14 cellular contexts compared by ENCODE assay signal in genomic region chr1:2108877-2109580, GRCh38. TPM values are rescaled to one million over a fixed set of nuclear protein-coding genes. Genes with fewer than 3 reads are reported as not detected.
DNase-seq lines count a peak whose midpoint lies in the region; ATAC-seq and TF ChIP-seq lines count a peak whose summit lies in the region.
"Had no signal": no experiment of that assay in that cellular context is flagged by ENCODE, and none has a peak within 500 bp of the region (broad histone marks: within the 10 kb centered on the region; RNA-seq: fewer than 3 reads in every experiment).

No MANE protein-coding gene starts in this region.

- H3K36me3 ChIP-seq in DOHH2 (ENCODE audit: control insufficient read depth, low read length) (no peaks in the 10 kb centered on the region), brain microvascular endothelial cell (replicated peaks) (no peaks in the 10 kb centered on the region)

- no peak overlapping the region for H3K4me2 ChIP-seq in DOHH2 (ENCODE audit: low read length)

- H3K36me3 Mint-ChIP-seq in glutamatergic neuron (ENCODE audit: unreplicated experiment), result no peaks in the 10 kb centered on the region
- H3K36me3 Mint-ChIP-seq in stimulated activated memory B cell treated with anti-CD40 and anti-IgM and Interleukin-4, amounts not matched to agents 10 μg/mL and 1 μg/mL and 100 μg/mL, for 72 hours, result peaks cover 8% of the 10 kb centered on the region

- H3K27ac ChIP-seq in DOHH2 (ENCODE audit: low read depth, low read length), result no peak overlapping the region
- no peak overlapping the region for H3K27ac ChIP-seq in VCaP
- no peak overlapping the region for H3K27ac ChIP-seq in brain microvascular endothelial cell

- H3K4me3 Mint-ChIP-seq in glutamatergic neuron (ENCODE audit: unreplicated experiment), result no peak overlapping the region
- H3K4me3 Mint-ChIP-seq in stimulated activated memory B cell treated with anti-CD40 and anti-IgM and Interleukin-4, amounts not matched to agents 10 μg/mL and 1 μg/mL and 100 μg/mL, for 72 hours, result no peak overlapping the region
- H3K4me3 Mint-ChIP-seq: CD8-positive, alpha-beta T cell had no signal

- no peaks in the 10 kb centered on the region for H3K9me2 ChIP-seq in DOHH2 (replicated peaks; ENCODE audit: control insufficient read depth, low read length)

- H3K27me3 ChIP-seq in DOHH2 (ENCODE audit: control insufficient read depth, low read length) (peaks cover 3% of the 10 kb centered on the region; the same call in 1 of the 2 replicates), brain microvascular endothelial cell (replicated peaks) (no peaks in the 10 kb centered on the region)

- DNase-seq in glutamatergic neuron (no peak), brain microvascular endothelial cell (no peak)
- DNase-seq: AML-193; CD8-positive, alpha-beta T cell; HCEC 1CT; KG1; NCI-H1436 treated with DMSO at 0.1 percent for 48 hours; NCI-H2081; SHP77 treated with DMSO at 0.1 percent for 48 hours had no signal

- peak overlapping the region; percentile 80 for H3K27ac Mint-ChIP-seq in glutamatergic neuron (ENCODE audit: unreplicated experiment)
- peak overlapping the region; percentile 32 for H3K27ac Mint-ChIP-seq in stimulated activated memory B cell treated with anti-CD40 and anti-IgM and Interleukin-4, amounts not matched to agents 10 μg/mL and 1 μg/mL and 100 μg/mL, for 72 hours
- H3K27ac Mint-ChIP-seq: CD8-positive, alpha-beta T cell had no signal

- H3K9me3 ChIP-seq in DOHH2 (ENCODE audit: control insufficient read depth, insufficient read depth, low read length), result no peaks in the 10 kb centered on the region

- in situ Hi-C loops in brain microvascular endothelial cell (cut with HindIII; ENCODE audit: low pct_ligation_motif_present, low sequenced_read_pairs), result no loop called here

- H3K9me3 Mint-ChIP-seq in glutamatergic neuron (ENCODE audit: unreplicated experiment), result peaks cover 6% of the 10 kb centered on the region
- H3K9me3 Mint-ChIP-seq in stimulated activated memory B cell treated with anti-CD40 and anti-IgM and Interleukin-4, amounts not matched to agents 10 μg/mL and 1 μg/mL and 100 μg/mL, for 72 hours, result no peaks in the 10 kb centered on the region
- H3K9me3 Mint-ChIP-seq: CD8-positive, alpha-beta T cell had no signal

- H3K79me2 ChIP-seq in DOHH2 (ENCODE audit: control insufficient read depth, low read length), result no peaks in the 10 kb centered on the region

- H3K27me3 Mint-ChIP-seq in glutamatergic neuron (ENCODE audit: unreplicated experiment), result peaks cover 10% of the 10 kb centered on the region
- no peaks in the 10 kb centered on the region for H3K27me3 Mint-ChIP-seq in stimulated activated memory B cell treated with anti-CD40 and anti-IgM and Interleukin-4, amounts not matched to agents 10 μg/mL and 1 μg/mL and 100 μg/mL, for 72 hours

- no peak overlapping the region for H3K4me3 ChIP-seq in DOHH2 (ENCODE audit: low read length)
- H3K4me3 ChIP-seq in brain microvascular endothelial cell (ENCODE audit: low read depth, low read length), result no peak overlapping the region

- peaks cover 12% of the 10 kb centered on the region for H3K4me1 Mint-ChIP-seq in glutamatergic neuron (ENCODE audit: low read depth, unreplicated experiment)
- peaks cover 29% of the 10 kb centered on the region for H3K4me1 Mint-ChIP-seq in stimulated activated memory B cell treated with anti-CD40 and anti-IgM and Interleukin-4, amounts not matched to agents 10 μg/mL and 1 μg/mL and 100 μg/mL, for 72 hours

- peak; percentile 9 for TF ChIP-seq CTCF in DOHH2 (IDR thresholded peaks at IDR 0.05; ENCODE audit: low read depth, low read length, poor library complexity, severe bottlenecking)
- 0 out of 2 replicates have a peak, but pooled peaks have one; percentile 4 for TF ChIP-seq CTCF in VCaP (conservative IDR thresholded peaks at IDR 0.05)
- TF ChIP-seq CTCF in glutamatergic neuron (IDR thresholded peaks at IDR 0.05; ENCODE audit: partially characterized antibody, unreplicated experiment), result peak; percentile 30
- TF ChIP-seq CTCF in brain microvascular endothelial cell (IDR thresholded peaks at IDR 0.05; ENCODE audit: low read depth, low read length, missing control alignments), result no peak

- no peaks in the 10 kb centered on the region for H4K20me1 ChIP-seq in DOHH2 (ENCODE audit: control insufficient read depth, insufficient read depth, low read depth, low read length)

- peaks cover 12% of the 10 kb centered on the region for H3K4me1 ChIP-seq in DOHH2 (ENCODE audit: control insufficient read depth, low read length)

- no peak for ATAC-seq in stimulated activated memory B cell treated with anti-CD40 and anti-IgM and Interleukin-4, amounts not matched to agents 10 μg/mL and 1 μg/mL and 100 μg/mL, for 72 hours
- no peak for ATAC-seq in GM21825 (IDR thresholded peaks at IDR 0.05; ENCODE audit: unreplicated experiment)
- ATAC-seq in HG03432 (IDR thresholded peaks at IDR 0.05; ENCODE audit: unreplicated experiment), result no peak
- ATAC-seq: CD8-positive, alpha-beta T cell had no signal

- no peaks in the 10 kb centered on the region for H3F3A ChIP-seq in DOHH2 (ENCODE audit: control insufficient read depth, insufficient read depth)

RNA-seq across cellular contexts. Expression of gene PRKCZ, which starts 58.8 kb away (rescaled TPM):
- total RNA-seq in glutamatergic neuron (ENCODE audit: unreplicated experiment), result 120 TPM
